16 cellular contexts compared by ENCODE assay signal in the genomic region with DNA sequence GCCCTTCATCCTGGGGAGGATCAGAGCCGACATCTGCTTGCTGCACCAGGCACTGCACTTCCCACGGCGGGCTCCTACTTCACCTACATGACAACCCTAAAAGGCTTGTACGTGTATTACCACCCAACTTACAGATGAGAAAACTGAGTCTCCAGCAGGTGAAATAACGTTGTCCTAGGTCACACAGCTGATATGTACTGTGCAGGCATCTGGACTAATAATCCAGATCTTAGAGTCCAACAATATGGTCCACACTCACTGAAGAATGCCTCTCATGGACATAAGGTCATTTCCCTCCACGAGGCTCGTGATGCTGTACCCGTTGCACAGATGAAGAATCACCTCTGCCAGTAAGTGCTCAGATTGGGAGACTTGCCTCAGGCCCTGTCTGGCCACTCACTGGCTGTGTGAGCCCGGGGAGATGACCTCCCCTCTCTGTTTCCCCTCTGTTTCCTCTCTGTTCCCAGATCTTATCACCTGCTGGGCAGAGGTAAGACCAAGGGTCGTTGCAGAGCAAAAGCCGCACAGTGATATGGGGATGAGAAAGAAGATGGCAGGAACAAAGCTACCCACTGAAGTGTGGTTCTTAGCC.
"Had no signal": no experiment of that assay in that cellular context is flagged by ENCODE, and none has a peak within 500 bp of the region (broad histone marks: within the 10 kb centered on the region; RNA-seq: fewer than 3 reads in every experiment).

No MANE protein-coding gene starts in this region.

- DNase-seq: activated CD4-positive, alpha-beta T cell treated with anti-CD3 and anti-CD28 coated beads for 1 hour; activated CD4-positive, alpha-beta T cell treated with anti-CD3 and anti-CD28 coated beads, Interleukin-2, amount 50 U/mL, for 48 hours; activated CD8-positive, alpha-beta memory T cell treated with anti-CD3 and anti-CD28 coated beads, Interleukin-2, amount 10 ng/mL, durations not matched to agents 7 days and 5 days; activated effector memory CD4-positive, alpha-beta T cell treated with Interleukin-2 at 50 U/mL for 16 hours; activated T-cell treated with anti-CD3 and anti-CD28 coated beads, Interleukin-2, amount 50 U/mL, for 24 hours; anterior cingulate cortex; foreskin melanocyte; kidney glomerular epithelial cell; midbrain; stimulated activated CD4-positive, alpha-beta T cell treated with anti-CD3 and anti-CD28 coated beads, Interleukin-1b, Interleukin-23, amount 100 ng/mL, for 48 hours; stimulated activated naive B cell treated with anti-CD40 and anti-IgM and Interleukin-4, amounts not matched to agents 10 μg/mL and 1 μg/mL and 100 μg/mL, for 72 hours; upper lobe of left lung had no signal

- H3K27me3 Mint-ChIP-seq: activated CD8-positive, alpha-beta memory T cell treated with anti-CD3 and anti-CD28 coated beads, Interleukin-2, amount 10 ng/mL, durations not matched to agents 7 days and 5 days; activated naive CD8-positive, alpha-beta T cell; activated T-cell treated with anti-CD3 and anti-CD28 coated beads, Interleukin-2, amount 50 U/mL, for 24 hours had no signal

- H3K9me3 ChIP-seq: neutrophil, upper lobe of left lung had no signal

- H3K27me3 ChIP-seq: neutrophil, upper lobe of left lung had no signal

- H3K27ac Mint-ChIP-seq: activated CD8-positive, alpha-beta memory T cell treated with anti-CD3 and anti-CD28 coated beads, Interleukin-2, amount 10 ng/mL, durations not matched to agents 7 days and 5 days; activated naive CD8-positive, alpha-beta T cell; activated T-cell treated with anti-CD3 and anti-CD28 coated beads, Interleukin-2, amount 50 U/mL, for 24 hours; stimulated activated naive B cell treated with anti-CD40 and anti-IgM and Interleukin-4, amounts not matched to agents 10 μg/mL and 1 μg/mL and 100 μg/mL, for 72 hours; T-helper 2 cell treated with Interferon-gamma antibody and Interleukin-4, amounts not matched to agents 5 μg/mL and 100 μg/mL, for 36 hours had no signal

- H3K9me3 Mint-ChIP-seq: activated T-cell treated with anti-CD3 and anti-CD28 coated beads, Interleukin-2, amount 50 U/mL, for 24 hours; stimulated activated naive B cell treated with anti-CD40 and anti-IgM and Interleukin-4, amounts not matched to agents 10 μg/mL and 1 μg/mL and 100 μg/mL, for 72 hours; T-helper 2 cell treated with Interferon-gamma antibody and Interleukin-4, amounts not matched to agents 5 μg/mL and 100 μg/mL, for 36 hours had no signal

- H3K36me3 ChIP-seq: neutrophil had no signal

- H3K4me3 Mint-ChIP-seq: activated CD8-positive, alpha-beta memory T cell treated with anti-CD3 and anti-CD28 coated beads, Interleukin-2, amount 10 ng/mL, durations not matched to agents 7 days and 5 days; activated naive CD8-positive, alpha-beta T cell; activated T-cell treated with anti-CD3 and anti-CD28 coated beads, Interleukin-2, amount 50 U/mL, for 24 hours; stimulated activated naive B cell treated with anti-CD40 and anti-IgM and Interleukin-4, amounts not matched to agents 10 μg/mL and 1 μg/mL and 100 μg/mL, for 72 hours; T-helper 2 cell treated with Interferon-gamma antibody and Interleukin-4, amounts not matched to agents 5 μg/mL and 100 μg/mL, for 36 hours had no signal

- H3K36me3 Mint-ChIP-seq: activated CD8-positive, alpha-beta memory T cell treated with anti-CD3 and anti-CD28 coated beads, Interleukin-2, amount 10 ng/mL, durations not matched to agents 7 days and 5 days; activated naive CD8-positive, alpha-beta T cell; stimulated activated naive B cell treated with anti-CD40 and anti-IgM and Interleukin-4, amounts not matched to agents 10 μg/mL and 1 μg/mL and 100 μg/mL, for 72 hours had no signal

- H3K4me3 ChIP-seq: lung, upper lobe of left lung had no signal

- ATAC-seq: activated CD8-positive, alpha-beta memory T cell treated with anti-CD3 and anti-CD28 coated beads, Interleukin-2, amount 10 ng/mL, durations not matched to agents 7 days and 5 days; stimulated activated naive B cell treated with anti-CD40 and anti-IgM and Interleukin-4, amounts not matched to agents 10 μg/mL and 1 μg/mL and 100 μg/mL, for 72 hours had no signal

- H3K27ac ChIP-seq: neutrophil had no signal
